Comparison of ENCODE assay signal across 1 cellular context in the genomic region with DNA sequence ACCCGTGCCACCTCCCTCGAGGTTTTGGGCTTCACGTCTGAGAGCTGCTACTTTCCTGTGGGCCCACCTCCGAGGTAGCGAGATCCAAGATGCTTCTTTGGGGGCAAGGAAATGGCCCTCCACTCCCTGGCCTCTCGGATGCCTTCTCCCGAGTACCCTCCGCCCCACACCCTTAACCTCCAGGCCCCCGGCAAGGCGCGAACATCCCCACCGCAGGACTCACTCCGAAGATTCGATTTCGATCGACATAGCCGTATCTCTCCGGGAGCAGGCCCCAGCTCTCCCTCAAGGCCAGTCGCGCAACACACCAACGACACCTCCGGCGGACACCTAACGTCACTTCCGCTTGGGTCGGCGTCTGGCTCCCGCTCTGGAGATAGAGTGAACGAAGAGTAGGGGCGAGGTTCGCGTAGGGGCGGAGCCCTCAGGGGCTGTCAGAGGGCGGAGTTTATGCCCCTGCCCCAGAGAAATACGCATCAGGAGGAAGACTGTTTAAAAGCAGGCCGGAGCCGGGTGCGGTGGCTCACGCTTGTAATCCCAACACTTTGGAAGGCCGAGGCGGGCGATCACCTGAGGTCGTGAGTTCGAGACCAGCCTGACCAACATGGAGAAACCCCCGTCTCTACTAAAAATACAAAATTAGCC.
TF ChIP-seq lines count a peak whose summit lies in the region.

SMU1 (minus strand) TSS at position 315 of the 645 bp plus-strand sequence; CDS start at position 249, 66 bp downstream.

TF ChIP-seq in GM12878, 131 proteins besides CTCF, POLR2A, EP300 and RAD21 (continued from another document and continues in another):
- peak; percentile 96 for TF ChIP-seq ZBTB40 (IDR thresholded peaks at IDR 0.05; ENCODE audit: borderline replicate concordance)
- TF ChIP-seq TARDBP (IDR thresholded peaks at IDR 0.05; ENCODE audit: borderline replicate concordance) = peak; percentile 65; the same call in 1 of the 2 replicates
- peak; percentile 12 for TF ChIP-seq SP1 (IDR thresholded peaks at IDR 0.05; ENCODE audit: low read depth, low read length)
- no peak for TF ChIP-seq ZZZ3 (IDR thresholded peaks at IDR 0.05; ENCODE audit: control insufficient read depth, insufficient read length, low read depth)
- TF ChIP-seq E2F4 (IDR thresholded peaks at IDR 0.05; ENCODE audit: low read depth, low read length) = no peak
- TF ChIP-seq, protein P1, sequence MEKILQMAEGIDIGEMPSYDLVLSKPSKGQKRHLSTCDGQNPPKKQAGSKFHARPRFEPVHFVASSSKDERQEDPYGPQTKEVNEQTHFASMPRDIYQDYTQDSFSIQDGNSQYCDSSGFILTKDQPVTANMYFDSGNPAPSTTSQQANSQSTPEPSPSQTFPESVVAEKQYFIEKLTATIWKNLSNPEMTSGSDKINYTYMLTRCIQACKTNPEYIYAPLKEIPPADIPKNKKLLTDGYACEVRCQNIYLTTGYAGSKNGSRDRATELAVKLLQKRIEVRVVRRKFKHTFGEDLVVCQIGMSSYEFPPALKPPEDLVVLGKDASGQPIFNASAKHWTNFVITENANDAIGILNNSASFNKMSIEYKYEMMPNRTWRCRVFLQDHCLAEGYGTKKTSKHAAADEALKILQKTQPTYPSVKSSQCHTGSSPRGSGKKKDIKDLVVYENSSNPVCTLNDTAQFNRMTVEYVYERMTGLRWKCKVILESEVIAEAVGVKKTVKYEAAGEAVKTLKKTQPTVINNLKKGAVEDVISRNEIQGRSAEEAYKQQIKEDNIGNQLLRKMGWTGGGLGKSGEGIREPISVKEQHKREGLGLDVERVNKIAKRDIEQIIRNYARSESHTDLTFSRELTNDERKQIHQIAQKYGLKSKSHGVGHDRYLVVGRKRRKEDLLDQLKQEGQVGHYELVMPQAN (conservative IDR thresholded peaks at IDR 0.05) = peak; percentile 29
- peak; percentile 29; the same call in 1 of the 2 replicates for TF ChIP-seq MAX (IDR thresholded peaks at IDR 0.05; ENCODE audit: low read depth, low read length)
- peak; percentile 83 for TF ChIP-seq PKNOX1 (IDR thresholded peaks at IDR 0.05)
- peak; percentile 59; the same call in 1 of the 2 replicates for TF ChIP-seq CBFB (IDR thresholded peaks at IDR 0.05; ENCODE audit: low read depth)
- peak; percentile 100 for TF ChIP-seq CREM (IDR thresholded peaks at IDR 0.05; ENCODE audit: low read depth)
- TF ChIP-seq SIX5 (IDR thresholded peaks at IDR 0.05; ENCODE audit: low read depth, low read length, severe bottlenecking) = peak; percentile 55
- peak; percentile 41; the same call in 1 of the 2 replicates for TF ChIP-seq FOXK2 (IDR thresholded peaks at IDR 0.05)
- TF ChIP-seq SMARCA5 (IDR thresholded peaks at IDR 0.05) = peak; percentile 69; the same call in 1 of the 2 replicates
- peak; percentile 98 for TF ChIP-seq RELB (IDR thresholded peaks at IDR 0.05; ENCODE audit: low read depth)
- TF ChIP-seq, protein P2, sequence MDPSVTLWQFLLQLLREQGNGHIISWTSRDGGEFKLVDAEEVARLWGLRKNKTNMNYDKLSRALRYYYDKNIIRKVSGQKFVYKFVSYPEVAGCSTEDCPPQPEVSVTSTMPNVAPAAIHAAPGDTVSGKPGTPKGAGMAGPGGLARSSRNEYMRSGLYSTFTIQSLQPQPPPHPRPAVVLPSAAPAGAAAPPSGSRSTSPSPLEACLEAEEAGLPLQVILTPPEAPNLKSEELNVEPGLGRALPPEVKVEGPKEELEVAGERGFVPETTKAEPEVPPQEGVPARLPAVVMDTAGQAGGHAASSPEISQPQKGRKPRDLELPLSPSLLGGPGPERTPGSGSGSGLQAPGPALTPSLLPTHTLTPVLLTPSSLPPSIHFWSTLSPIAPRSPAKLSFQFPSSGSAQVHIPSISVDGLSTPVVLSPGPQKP (IDR thresholded peaks at IDR 0.05; ENCODE audit: low read depth, low read length) = 0 out of 2 replicates have a peak, but pooled peaks have one; percentile 11
- TF ChIP-seq IKZF1 (conservative IDR thresholded peaks at IDR 0.05) = peak; percentile 73
- TF ChIP-seq ZBED1 (IDR thresholded peaks at IDR 0.05; ENCODE audit: borderline replicate concordance) = no peak
- TF ChIP-seq IKZF2 (IDR thresholded peaks at IDR 0.05) = peak; percentile 62 to 73
- TF ChIP-seq ZNF217 (IDR thresholded peaks at IDR 0.05) = peak; percentile 85
- TF ChIP-seq BRCA1 (IDR thresholded peaks at IDR 0.05; ENCODE audit: low read depth, low read length) = no peak
- 0 out of 2 replicates have a peak, but pooled peaks have one; percentile 21 for TF ChIP-seq SPI1 (IDR thresholded peaks at IDR 0.05; ENCODE audit: borderline replicate concordance, insufficient read depth, low read depth, low read length)
- TF ChIP-seq, protein P3, sequence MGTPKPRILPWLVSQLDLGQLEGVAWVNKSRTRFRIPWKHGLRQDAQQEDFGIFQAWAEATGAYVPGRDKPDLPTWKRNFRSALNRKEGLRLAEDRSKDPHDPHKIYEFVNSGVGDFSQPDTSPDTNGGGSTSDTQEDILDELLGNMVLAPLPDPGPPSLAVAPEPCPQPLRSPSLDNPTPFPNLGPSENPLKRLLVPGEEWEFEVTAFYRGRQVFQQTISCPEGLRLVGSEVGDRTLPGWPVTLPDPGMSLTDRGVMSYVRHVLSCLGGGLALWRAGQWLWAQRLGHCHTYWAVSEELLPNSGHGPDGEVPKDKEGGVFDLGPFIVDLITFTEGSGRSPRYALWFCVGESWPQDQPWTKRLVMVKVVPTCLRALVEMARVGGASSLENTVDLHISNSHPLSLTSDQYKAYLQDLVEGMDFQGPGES (IDR thresholded peaks at IDR 0.05) = 0 out of 2 replicates have a peak, but pooled peaks have one; percentile 17
- peak; percentile 61; the same call in 1 of the 2 replicates for TF ChIP-seq SMAD5 (IDR thresholded peaks at IDR 0.05; ENCODE audit: low read depth)
- peak; percentile 75; the same call in 1 of the 2 replicates for TF ChIP-seq CBX5 (IDR thresholded peaks at IDR 0.05; ENCODE audit: low read depth)
- peak; percentile 97 for TF ChIP-seq GABPA (IDR thresholded peaks at IDR 0.05; ENCODE audit: low read depth)
- TF ChIP-seq SIN3A (IDR thresholded peaks at IDR 0.05; ENCODE audit: low read depth, low read length) = 0 out of 2 replicates have a peak, but pooled peaks have one; percentile 68
- TF ChIP-seq SKIL (IDR thresholded peaks at IDR 0.05; ENCODE audit: low read depth, poor library complexity, severe bottlenecking) = peak; percentile 35
- TF ChIP-seq RCOR1 (conservative IDR thresholded peaks at IDR 0.05; ENCODE audit: low read depth, low read length) = no peak
- TF ChIP-seq NBN (IDR thresholded peaks at IDR 0.05) = peak; percentile 97
- 0 out of 2 replicates have a peak, but pooled peaks have one; percentile 11 for TF ChIP-seq IRF4 (IDR thresholded peaks at IDR 0.05; ENCODE audit: low read depth, low read length)
- TF ChIP-seq POLR2AphosphoS5 (IDR thresholded peaks at IDR 0.05; ENCODE audit: low read length) = peak; percentile 85
- TF ChIP-seq RFX5 (IDR thresholded peaks at IDR 0.05; ENCODE audit: low read depth, low read length) = 0 out of 2 replicates have a peak, but pooled peaks have one; percentile 12
- peak; percentile 62; the same call in 1 of the 2 replicates for TF ChIP-seq ZNF24 (IDR thresholded peaks at IDR 0.05)
- TF ChIP-seq, protein P4, sequence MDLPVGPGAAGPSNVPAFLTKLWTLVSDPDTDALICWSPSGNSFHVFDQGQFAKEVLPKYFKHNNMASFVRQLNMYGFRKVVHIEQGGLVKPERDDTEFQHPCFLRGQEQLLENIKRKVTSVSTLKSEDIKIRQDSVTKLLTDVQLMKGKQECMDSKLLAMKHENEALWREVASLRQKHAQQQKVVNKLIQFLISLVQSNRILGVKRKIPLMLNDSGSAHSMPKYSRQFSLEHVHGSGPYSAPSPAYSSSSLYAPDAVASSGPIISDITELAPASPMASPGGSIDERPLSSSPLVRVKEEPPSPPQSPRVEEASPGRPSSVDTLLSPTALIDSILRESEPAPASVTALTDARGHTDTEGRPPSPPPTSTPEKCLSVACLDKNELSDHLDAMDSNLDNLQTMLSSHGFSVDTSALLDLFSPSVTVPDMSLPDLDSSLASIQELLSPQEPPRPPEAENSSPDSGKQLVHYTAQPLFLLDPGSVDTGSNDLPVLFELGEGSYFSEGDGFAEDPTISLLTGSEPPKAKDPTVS (IDR thresholded peaks at IDR 0.05; ENCODE audit: low read depth, low read length) = no peak
- peak; percentile 50; the same call in 1 of the 2 replicates for TF ChIP-seq RB1 (IDR thresholded peaks at IDR 0.05; ENCODE audit: borderline replicate concordance)
